Comparison of ENCODE assay signal across 36 cellular contexts in the genomic region with DNA sequence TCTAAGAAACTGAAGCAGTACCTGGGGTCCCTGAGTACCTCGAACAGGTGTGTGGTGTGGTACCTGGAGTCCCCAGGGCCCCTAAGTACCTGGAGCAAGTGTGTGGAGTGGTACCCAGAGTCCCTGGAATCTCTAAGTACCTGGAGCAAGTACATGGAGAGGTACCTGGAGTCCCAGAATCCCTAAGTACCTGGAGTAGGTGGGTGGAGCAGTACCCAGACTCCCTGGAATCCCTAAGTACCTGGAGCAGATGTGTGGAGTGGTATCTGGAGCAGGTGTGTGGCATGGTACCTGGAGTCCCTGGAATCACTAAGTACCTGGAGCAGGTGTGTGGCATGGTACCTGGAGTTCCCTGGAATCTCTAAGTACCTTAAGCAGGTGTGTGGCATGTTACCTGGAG.
"Had no signal": no experiment of that assay in that cellular context is flagged by ENCODE, and none has a peak within 500 bp of the region (broad histone marks: within the 10 kb centered on the region; RNA-seq: fewer than 3 reads in every experiment).

No MANE protein-coding gene starts in this region.

- H3K4me3 ChIP-seq: ascending aorta, cardiac muscle cell had no signal

- H3K9me3 ChIP-seq: ascending aorta had no signal

- DNase-seq: activated B cell treated with CpG ODN at 0.5 μM for 24 hours; activated CD4-positive, alpha-beta memory T cell treated with anti-CD3 and anti-CD28 coated beads for 36 hours; activated CD4-positive, alpha-beta T cell treated with anti-CD3 and anti-CD28 coated beads for 4 hours; activated CD4-positive, alpha-beta T cell treated with anti-CD3 and anti-CD28 coated beads, Interleukin-2, amount 10 ng/mL, durations not matched to agents 24 days and 14 days; activated CD4-positive, alpha-beta T cell treated with anti-CD3 and anti-CD28 coated beads, Interleukin-2, amount 50 U/mL, for 1 hour; activated CD4-positive, alpha-beta T cell treated with anti-CD3 and anti-CD28 coated beads, Interleukin-2, amount 50 U/mL, for 4 hours; activated CD4-positive, CD25-positive, alpha-beta regulatory T cell treated with anti-CD3 and anti-CD28 coated beads, Interleukin-2, amount 50 U/mL, for 72 hours; activated CD8-positive, alpha-beta memory T cell treated with anti-CD3 and anti-CD28 coated beads for 24 hours; activated CD8-positive, alpha-beta memory T cell treated with anti-CD3 and anti-CD28 coated beads, Interleukin-2, amount 10 ng/mL, durations not matched to agents 7 days and 5 days; activated CD8-positive, alpha-beta memory T cell treated with anti-CD3 and anti-CD28 coated beads, Interleukin-2, amount 50 U/mL, for 48 hours; activated CD8-positive, alpha-beta T cell treated with anti-CD3 and anti-CD28 coated beads, Interleukin-2, amount 10 ng/mL, durations not matched to agents 7 days and 5 days; activated effector memory CD4-positive, alpha-beta T cell treated with Interleukin-2 at 50 U/mL for 16 hours; activated gamma-delta T cell; activated naive CD4-positive, alpha-beta T cell treated with anti-CD3 and anti-CD28 coated beads, Interleukin-2, amount 10 ng/mL, durations not matched to agents 7 days and 5 days; activated naive CD4-positive, alpha-beta T cell treated with Interleukin-2 at 50 U/mL for 16 hours; activated naive CD8-positive, alpha-beta T cell treated with anti-CD3 and anti-CD28 coated beads, Interleukin-2, amount 10 ng/mL, durations not matched to agents 7 days and 5 days; activated naive CD8-positive, alpha-beta T cell treated with anti-CD3 and anti-CD28 coated beads, Interleukin-2, amount 50 U/mL, for 24 hours; activated T-cell treated with anti-CD3 and anti-CD28 coated beads, Interleukin-2, amount 50 U/mL, for 24 hours; activated T-cell treated with anti-CD3 and anti-CD28 coated beads, Interleukin-2, amount 50 U/mL, for 48 hours; amygdala; anterior cingulate cortex; caudate nucleus; cerebellar nuclear complex; T-helper 1 cell; T-helper 2 cell; T-helper 9 cell had no signal

- H3K9me3 Mint-ChIP-seq: activated B cell treated with CpG ODN at 0.5 μM for 24 hours; activated CD4-positive, alpha-beta memory T cell treated with anti-CD3 and anti-CD28 coated beads for 36 hours; activated CD4-positive, alpha-beta T cell treated with anti-CD3 and anti-CD28 coated beads, Interleukin-2, amount 10 ng/mL, durations not matched to agents 24 days and 14 days; activated naive CD4-positive, alpha-beta T cell treated with anti-CD3 and anti-CD28 coated beads, Interleukin-2, amount 10 ng/mL, durations not matched to agents 7 days and 5 days; activated naive CD4-positive, alpha-beta T cell treated with anti-CD3 and anti-CD28 coated beads, Interleukin-2, amount 50 U/mL, for 24 hours; activated naive CD8-positive, alpha-beta T cell treated with anti-CD3 and anti-CD28 coated beads, Interleukin-2, amount 10 ng/mL, durations not matched to agents 7 days and 5 days; activated naive CD8-positive, alpha-beta T cell treated with anti-CD3 and anti-CD28 coated beads, Interleukin-2, amount 50 U/mL, for 24 hours; activated T-cell treated with anti-CD3 and anti-CD28 coated beads, Interleukin-2, amount 50 U/mL, for 24 hours; activated T-helper 2 cell treated with anti-CD3 and anti-CD28 coated beads, Interferon-gamma antibody, Interleukin-2, Interleukin-4, amounts not matched to agents 10 μg/mL and 5 μg/mL and 100 μg/mL, durations not matched to agents 14 hours and 24 hours and 36 hours; central memory CD8-positive, alpha-beta T cell; T-helper 1 cell treated with Interleukin-12 subunit alpha and Interleukin-12 subunit beta and Interleukin-4 antibody, amounts not matched to agents 30 μg/mL and 1 μg/mL, for 36 hours; T-helper 2 cell treated with Interferon-gamma antibody and Interleukin-4, amounts not matched to agents 5 μg/mL and 100 μg/mL, for 36 hours had no signal

- H3K27me3 ChIP-seq: ascending aorta, cardiac muscle cell had no signal

- H3K36me3 Mint-ChIP-seq: activated CD4-positive, alpha-beta memory T cell treated with anti-CD3 and anti-CD28 coated beads for 36 hours; activated CD8-positive, alpha-beta memory T cell treated with anti-CD3 and anti-CD28 coated beads, Interleukin-2, amount 10 ng/mL, durations not matched to agents 7 days and 5 days; activated naive CD4-positive, alpha-beta T cell treated with anti-CD3 and anti-CD28 coated beads, Interleukin-2, amount 10 ng/mL, durations not matched to agents 7 days and 5 days; activated naive CD4-positive, alpha-beta T cell treated with anti-CD3 and anti-CD28 coated beads, Interleukin-2, amount 50 U/mL, for 24 hours; activated naive CD8-positive, alpha-beta T cell; activated naive CD8-positive, alpha-beta T cell treated with anti-CD3 and anti-CD28 coated beads, Interleukin-2, amount 10 ng/mL, durations not matched to agents 7 days and 5 days; brain had no signal

- H3K27ac ChIP-seq: ascending aorta, cardiac muscle cell, VCaP had no signal

- H3K4me1 Mint-ChIP-seq: activated B cell treated with CpG ODN at 0.5 μM for 24 hours; activated CD4-positive, alpha-beta T cell treated with anti-CD3 and anti-CD28 coated beads, Interleukin-2, amount 10 ng/mL, durations not matched to agents 24 days and 14 days; activated CD8-positive, alpha-beta memory T cell treated with anti-CD3 and anti-CD28 coated beads, Interleukin-2, amount 10 ng/mL, durations not matched to agents 7 days and 5 days; activated naive CD4-positive, alpha-beta T cell treated with anti-CD3 and anti-CD28 coated beads, Interleukin-2, amount 10 ng/mL, durations not matched to agents 7 days and 5 days; activated naive CD4-positive, alpha-beta T cell treated with anti-CD3 and anti-CD28 coated beads, Interleukin-2, amount 50 U/mL, for 24 hours; activated naive CD8-positive, alpha-beta T cell treated with anti-CD3 and anti-CD28 coated beads, Interleukin-2, amount 10 ng/mL, durations not matched to agents 7 days and 5 days; activated naive CD8-positive, alpha-beta T cell treated with anti-CD3 and anti-CD28 coated beads, Interleukin-2, amount 50 U/mL, for 24 hours; central memory CD8-positive, alpha-beta T cell had no signal

- H3K27me3 Mint-ChIP-seq: activated B cell treated with CpG ODN at 0.5 μM for 24 hours; activated naive CD4-positive, alpha-beta T cell treated with anti-CD3 and anti-CD28 coated beads, Interleukin-2, amount 50 U/mL, for 24 hours; activated naive CD8-positive, alpha-beta T cell; activated naive CD8-positive, alpha-beta T cell treated with anti-CD3 and anti-CD28 coated beads, Interleukin-2, amount 10 ng/mL, durations not matched to agents 7 days and 5 days; activated naive CD8-positive, alpha-beta T cell treated with anti-CD3 and anti-CD28 coated beads, Interleukin-2, amount 50 U/mL, for 24 hours; activated T-cell treated with anti-CD3 and anti-CD28 coated beads, Interleukin-2, amount 50 U/mL, for 24 hours; central memory CD8-positive, alpha-beta T cell had no signal

- H3K27ac Mint-ChIP-seq: activated B cell treated with CpG ODN at 0.5 μM for 24 hours; activated CD4-positive, alpha-beta memory T cell treated with anti-CD3 and anti-CD28 coated beads for 36 hours; activated CD4-positive, alpha-beta T cell treated with anti-CD3 and anti-CD28 coated beads, Interleukin-2, amount 10 ng/mL, durations not matched to agents 24 days and 14 days; activated CD8-positive, alpha-beta memory T cell treated with anti-CD3 and anti-CD28 coated beads, Interleukin-2, amount 10 ng/mL, durations not matched to agents 7 days and 5 days; activated CD8-positive, alpha-beta T cell treated with anti-CD3 and anti-CD28 coated beads, Interleukin-2, amount 10 ng/mL, durations not matched to agents 7 days and 5 days; activated naive CD4-positive, alpha-beta T cell treated with anti-CD3 and anti-CD28 coated beads, Interleukin-2, amount 10 ng/mL, durations not matched to agents 7 days and 5 days; activated naive CD4-positive, alpha-beta T cell treated with anti-CD3 and anti-CD28 coated beads, Interleukin-2, amount 50 U/mL, for 24 hours; activated naive CD8-positive, alpha-beta T cell; activated naive CD8-positive, alpha-beta T cell treated with anti-CD3 and anti-CD28 coated beads, Interleukin-2, amount 10 ng/mL, durations not matched to agents 7 days and 5 days; activated naive CD8-positive, alpha-beta T cell treated with anti-CD3 and anti-CD28 coated beads, Interleukin-2, amount 50 U/mL, for 24 hours; activated T-cell treated with anti-CD3 and anti-CD28 coated beads, Interleukin-2, amount 50 U/mL, for 24 hours; activated T-helper 2 cell treated with anti-CD3 and anti-CD28 coated beads, Interferon-gamma antibody, Interleukin-2, Interleukin-4, amounts not matched to agents 10 μg/mL and 5 μg/mL and 100 μg/mL, durations not matched to agents 14 hours and 24 hours and 36 hours; T-helper 1 cell treated with Interleukin-12 subunit alpha and Interleukin-12 subunit beta and Interleukin-4 antibody, amounts not matched to agents 30 μg/mL and 1 μg/mL, for 36 hours; T-helper 2 cell treated with Interferon-gamma antibody and Interleukin-4, amounts not matched to agents 5 μg/mL and 100 μg/mL, for 36 hours had no signal

- ATAC-seq: activated CD8-positive, alpha-beta memory T cell treated with anti-CD3 and anti-CD28 coated beads, Interleukin-2, amount 10 ng/mL, durations not matched to agents 7 days and 5 days; activated CD8-positive, alpha-beta T cell treated with anti-CD3 and anti-CD28 coated beads, Interleukin-2, amount 10 ng/mL, durations not matched to agents 7 days and 5 days; activated naive CD8-positive, alpha-beta T cell treated with anti-CD3 and anti-CD28 coated beads, Interleukin-2, amount 50 U/mL, for 24 hours had no signal

- H3K4me1 ChIP-seq: ascending aorta had no signal

- H3K36me3 ChIP-seq: ascending aorta, cardiac muscle cell had no signal

- H3K4me3 Mint-ChIP-seq: activated B cell treated with CpG ODN at 0.5 μM for 24 hours; activated CD4-positive, alpha-beta memory T cell treated with anti-CD3 and anti-CD28 coated beads for 36 hours; activated CD4-positive, alpha-beta T cell treated with anti-CD3 and anti-CD28 coated beads, Interleukin-2, amount 10 ng/mL, durations not matched to agents 24 days and 14 days; activated CD8-positive, alpha-beta memory T cell treated with anti-CD3 and anti-CD28 coated beads, Interleukin-2, amount 10 ng/mL, durations not matched to agents 7 days and 5 days; activated CD8-positive, alpha-beta T cell treated with anti-CD3 and anti-CD28 coated beads, Interleukin-2, amount 10 ng/mL, durations not matched to agents 7 days and 5 days; activated naive CD4-positive, alpha-beta T cell treated with anti-CD3 and anti-CD28 coated beads, Interleukin-2, amount 10 ng/mL, durations not matched to agents 7 days and 5 days; activated naive CD4-positive, alpha-beta T cell treated with anti-CD3 and anti-CD28 coated beads, Interleukin-2, amount 50 U/mL, for 24 hours; activated naive CD8-positive, alpha-beta T cell; activated naive CD8-positive, alpha-beta T cell treated with anti-CD3 and anti-CD28 coated beads, Interleukin-2, amount 10 ng/mL, durations not matched to agents 7 days and 5 days; activated naive CD8-positive, alpha-beta T cell treated with anti-CD3 and anti-CD28 coated beads, Interleukin-2, amount 50 U/mL, for 24 hours; activated T-cell treated with anti-CD3 and anti-CD28 coated beads, Interleukin-2, amount 50 U/mL, for 24 hours; brain; central memory CD8-positive, alpha-beta T cell; T-helper 1 cell treated with Interleukin-12 subunit alpha and Interleukin-12 subunit beta and Interleukin-4 antibody, amounts not matched to agents 30 μg/mL and 1 μg/mL, for 36 hours; T-helper 2 cell treated with Interferon-gamma antibody and Interleukin-4, amounts not matched to agents 5 μg/mL and 100 μg/mL, for 36 hours had no signal
